In the genomic region with DNA sequence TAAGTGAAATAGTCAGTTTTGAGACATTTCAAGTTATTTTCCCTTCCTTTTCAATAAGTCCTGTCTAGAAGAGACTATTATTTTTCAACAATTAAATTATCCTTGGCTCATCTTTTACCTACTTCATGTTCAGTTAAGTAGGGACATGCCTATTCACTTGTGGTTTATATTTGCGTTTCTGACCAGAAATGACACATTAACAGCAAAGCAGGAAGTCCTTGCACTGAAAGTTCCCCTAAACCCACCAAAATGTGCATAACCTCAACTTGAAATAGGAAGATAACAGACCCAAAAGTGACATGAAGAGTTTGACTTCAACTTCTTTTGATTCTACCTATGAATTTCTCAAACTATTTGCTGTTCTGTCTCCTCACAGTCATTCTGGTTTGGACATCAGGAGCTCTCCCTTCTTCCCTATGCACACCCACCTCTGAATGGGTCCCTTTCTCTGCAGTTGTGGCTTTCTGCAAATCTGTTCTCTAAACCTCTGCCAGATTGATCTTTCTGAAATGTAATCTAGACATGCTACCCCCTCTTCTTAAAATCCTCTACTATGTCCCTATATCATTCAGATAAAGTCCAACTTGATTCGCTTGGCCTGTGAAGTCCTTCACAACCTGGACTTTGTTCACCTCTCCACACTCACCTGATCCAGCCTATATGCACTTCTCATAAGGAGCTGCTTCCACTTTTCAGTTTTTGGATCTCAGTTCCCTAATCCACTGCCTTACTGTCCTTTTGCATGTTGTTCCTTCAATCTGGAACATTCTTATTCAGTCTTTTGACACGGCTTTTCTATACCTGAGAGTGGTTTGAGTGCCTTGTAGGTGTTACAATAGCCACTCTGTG, we compare ENCODE assay signal across 1 cellular context.
TF ChIP-seq lines count a peak whose summit lies in the region.

No MANE protein-coding gene starts in this region.

TF ChIP-seq in GM23338, 12 proteins besides CTCF, POLR2A, EP300 and RAD21 (continued from another document):
- TF ChIP-seq, protein P1, sequence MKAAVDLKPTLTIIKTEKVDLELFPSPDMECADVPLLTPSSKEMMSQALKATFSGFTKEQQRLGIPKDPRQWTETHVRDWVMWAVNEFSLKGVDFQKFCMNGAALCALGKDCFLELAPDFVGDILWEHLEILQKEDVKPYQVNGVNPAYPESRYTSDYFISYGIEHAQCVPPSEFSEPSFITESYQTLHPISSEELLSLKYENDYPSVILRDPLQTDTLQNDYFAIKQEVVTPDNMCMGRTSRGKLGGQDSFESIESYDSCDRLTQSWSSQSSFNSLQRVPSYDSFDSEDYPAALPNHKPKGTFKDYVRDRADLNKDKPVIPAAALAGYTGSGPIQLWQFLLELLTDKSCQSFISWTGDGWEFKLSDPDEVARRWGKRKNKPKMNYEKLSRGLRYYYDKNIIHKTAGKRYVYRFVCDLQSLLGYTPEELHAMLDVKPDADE (IDR thresholded peaks at IDR 0.05) = no peak
- TF ChIP-seq, protein P2, sequence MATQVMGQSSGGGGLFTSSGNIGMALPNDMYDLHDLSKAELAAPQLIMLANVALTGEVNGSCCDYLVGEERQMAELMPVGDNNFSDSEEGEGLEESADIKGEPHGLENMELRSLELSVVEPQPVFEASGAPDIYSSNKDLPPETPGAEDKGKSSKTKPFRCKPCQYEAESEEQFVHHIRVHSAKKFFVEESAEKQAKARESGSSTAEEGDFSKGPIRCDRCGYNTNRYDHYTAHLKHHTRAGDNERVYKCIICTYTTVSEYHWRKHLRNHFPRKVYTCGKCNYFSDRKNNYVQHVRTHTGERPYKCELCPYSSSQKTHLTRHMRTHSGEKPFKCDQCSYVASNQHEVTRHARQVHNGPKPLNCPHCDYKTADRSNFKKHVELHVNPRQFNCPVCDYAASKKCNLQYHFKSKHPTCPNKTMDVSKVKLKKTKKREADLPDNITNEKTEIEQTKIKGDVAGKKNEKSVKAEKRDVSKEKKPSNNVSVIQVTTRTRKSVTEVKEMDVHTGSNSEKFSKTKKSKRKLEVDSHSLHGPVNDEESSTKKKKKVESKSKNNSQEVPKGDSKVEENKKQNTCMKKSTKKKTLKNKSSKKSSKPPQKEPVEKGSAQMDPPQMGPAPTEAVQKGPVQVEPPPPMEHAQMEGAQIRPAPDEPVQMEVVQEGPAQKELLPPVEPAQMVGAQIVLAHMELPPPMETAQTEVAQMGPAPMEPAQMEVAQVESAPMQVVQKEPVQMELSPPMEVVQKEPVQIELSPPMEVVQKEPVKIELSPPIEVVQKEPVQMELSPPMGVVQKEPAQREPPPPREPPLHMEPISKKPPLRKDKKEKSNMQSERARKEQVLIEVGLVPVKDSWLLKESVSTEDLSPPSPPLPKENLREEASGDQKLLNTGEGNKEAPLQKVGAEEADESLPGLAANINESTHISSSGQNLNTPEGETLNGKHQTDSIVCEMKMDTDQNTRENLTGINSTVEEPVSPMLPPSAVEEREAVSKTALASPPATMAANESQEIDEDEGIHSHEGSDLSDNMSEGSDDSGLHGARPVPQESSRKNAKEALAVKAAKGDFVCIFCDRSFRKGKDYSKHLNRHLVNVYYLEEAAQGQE (IDR thresholded peaks at IDR 0.05; ENCODE audit: unreplicated experiment) = no peak
- TF ChIP-seq CREB1 (CRISPR knock-in tag; IDR thresholded peaks at IDR 0.05; ENCODE audit: low read depth) (no peak), NANOG (IDR thresholded peaks at IDR 0.05; ENCODE audit: borderline replicate concordance) (no peak), EZH2phosphoT487 (IDR thresholded peaks at IDR 0.05; ENCODE audit: unreplicated experiment) (no peak), JUNB (IDR thresholded peaks at IDR 0.05; ENCODE audit: unreplicated experiment) (no peak), POLR2AphosphoS5 (IDR thresholded peaks at IDR 0.05; ENCODE audit: low read depth) (no peak), EZH2 (IDR thresholded peaks at IDR 0.05; ENCODE audit: low read depth, unreplicated experiment) (no peak)
